Comparison of ENCODE assay signal across 8 cellular contexts in genomic region chr5:155728146-155728856, GRCh38.
DNase-seq lines count a peak whose midpoint lies in the region; ATAC-seq and TF ChIP-seq lines count a peak whose summit lies in the region.

No MANE protein-coding gene starts in this region.

- no peak overlapping the region for H3K4ac ChIP-seq in neuronal stem cell (ENCODE audit: low read length)

- H3K36me3 Mint-ChIP-seq in stimulated activated memory B cell treated with anti-CD40 and anti-IgM and Interleukin-4, amounts not matched to agents 10 μg/mL and 1 μg/mL and 100 μg/mL, for 72 hours = no peaks in the 10 kb centered on the region

- H4K91ac ChIP-seq in neuronal stem cell (ENCODE audit: low read depth, low read length, poor library complexity) = no peak overlapping the region

- H3K36me3 ChIP-seq in neuronal stem cell (replicated peaks in 1 of 2; ENCODE audit: control insufficient read depth in 2 of 2, insufficient read depth in 2 of 2, low read length in 2 of 2) = no peaks in the 10 kb centered on the region

- peak overlapping the region; percentile 82 for H3K9ac ChIP-seq in neuronal stem cell (ENCODE audit: low read depth, low read length, poor library complexity)

- no peaks in the 10 kb centered on the region for H3K9me3 ChIP-seq in neuronal stem cell (replicated peaks in 1 of 2; ENCODE audit: control insufficient read depth in 2 of 2, insufficient read depth in 1 of 2, low read depth in 1 of 2, low read length in 2 of 2)

- H3K23ac ChIP-seq in neuronal stem cell (ENCODE audit: low read depth, low read length, poor library complexity) = peak overlapping the region; percentile 62

- peaks cover 5% of the 10 kb centered on the region for H3K9me3 Mint-ChIP-seq in stimulated activated memory B cell treated with anti-CD40 and anti-IgM and Interleukin-4, amounts not matched to agents 10 μg/mL and 1 μg/mL and 100 μg/mL, for 72 hours

- H3K4me1 ChIP-seq in neuronal stem cell (ENCODE audit: control insufficient read depth in 2 of 2, insufficient read depth in 1 of 2, low read depth in 1 of 2, low read length in 2 of 2) = peaks cover 0 to 2% of the 10 kb centered on the region in 2 donors

- H3K27ac ChIP-seq in neuronal stem cell (replicated peaks; ENCODE audit: low read length) = no peak overlapping the region

- DNase-seq in GM04503 (ENCODE audit: low read depth) (peak; percentile 15), head of caudate nucleus (peak; percentile 2 to 86 (median 64)), neuronal stem cell (ENCODE audit: low spot score) (peak; percentile 52), GM20000 (ENCODE audit: low spot score) (no peak), NK-92 (lab: John Stamatoyannopoulos, UW; ENCODE audit: unreplicated experiment) (no peak)

- H2BK15ac ChIP-seq in neuronal stem cell (ENCODE audit: low read length) = no peak overlapping the region

- H3K4me2 ChIP-seq in neuronal stem cell (ENCODE audit: insufficient read depth, low read length, poor library complexity, severe bottlenecking) = peak overlapping the region; percentile 91

- no peak overlapping the region for H4K8ac ChIP-seq in neuronal stem cell (ENCODE audit: low read depth, low read length)

- H3K4me1 Mint-ChIP-seq in stimulated activated memory B cell treated with anti-CD40 and anti-IgM and Interleukin-4, amounts not matched to agents 10 μg/mL and 1 μg/mL and 100 μg/mL, for 72 hours = no peaks in the 10 kb centered on the region

- peak overlapping the region; percentile 90 for H3K14ac ChIP-seq in neuronal stem cell (ENCODE audit: low read length)

- H3K27ac Mint-ChIP-seq in stimulated activated memory B cell treated with anti-CD40 and anti-IgM and Interleukin-4, amounts not matched to agents 10 μg/mL and 1 μg/mL and 100 μg/mL, for 72 hours = no peak overlapping the region

- H2BK5ac ChIP-seq in neuronal stem cell (ENCODE audit: low read length) = no peak overlapping the region

- no peaks in the 10 kb centered on the region for H3K79me1 ChIP-seq in neuronal stem cell (ENCODE audit: low read depth, low read length)

- H3K4me3 ChIP-seq in WI38 (ENCODE audit: low read depth, low read length) = peak overlapping the region; percentile 42
- H3K4me3 ChIP-seq in neuronal stem cell (ENCODE audit: low read length in 2 of 2) = peak overlapping the region; percentile 26 to 77

- no CpG with 5 or more reads among the region's 83 CpGs for WGBS in neuronal stem cell (ENCODE audit: extremely low coverage in 2 of 2, insufficient read length in 2 of 2, insufficient replicate concordance in 1 of 2), 2 donors

- TF ChIP-seq CTCF in WI38 (IDR thresholded peaks at IDR 0.05; ENCODE audit: low read depth, low read length) (no peak), GM20000 (IDR thresholded peaks at IDR 0.05; ENCODE audit: extremely low read depth, missing control alignments) (no peak)

- H2AK5ac ChIP-seq in neuronal stem cell (ENCODE audit: low read depth, low read length) = no peak overlapping the region

- H2AFZ ChIP-seq in neuronal stem cell (ENCODE audit: low read length) = peak overlapping the region; percentile 85

- no peak overlapping the region for H3K18ac ChIP-seq in neuronal stem cell (ENCODE audit: low read length)

- intact Hi-C loops in head of caudate nucleus (cut with DNase I) = no loop called here

- peaks cover 16 to 74% (median 63%) of the 10 kb centered on the region in 3 experiments for H3K27me3 ChIP-seq in neuronal stem cell (ENCODE audit: control insufficient read depth in 3 of 3, insufficient read depth in 3 of 3, low read depth in 1 of 3, low read length in 3 of 3)

- H3K27me3 Mint-ChIP-seq in stimulated activated memory B cell treated with anti-CD40 and anti-IgM and Interleukin-4, amounts not matched to agents 10 μg/mL and 1 μg/mL and 100 μg/mL, for 72 hours = peaks cover 50% of the 10 kb centered on the region

- no peak overlapping the region for H2BK120ac ChIP-seq in neuronal stem cell (ENCODE audit: low read depth, low read length)

- H2BK12ac ChIP-seq in neuronal stem cell (ENCODE audit: low read length) = no peak overlapping the region

- ATAC-seq in stimulated activated memory B cell treated with anti-CD40 and anti-IgM and Interleukin-4, amounts not matched to agents 10 μg/mL and 1 μg/mL and 100 μg/mL, for 72 hours = no peak
- ATAC-seq in GM21717 (IDR thresholded peaks at IDR 0.05; ENCODE audit: unreplicated experiment) = no peak

- no peak overlapping the region for H3K4me3 Mint-ChIP-seq in stimulated activated memory B cell treated with anti-CD40 and anti-IgM and Interleukin-4, amounts not matched to agents 10 μg/mL and 1 μg/mL and 100 μg/mL, for 72 hours

Comparison
In these comparisons a context has a peak if more than half of its experiments do, and no peak if none do; other contexts are left out.
1. DNase-seq: peak in GM04503 (single experiment), head of caudate nucleus (42 of 42) and neuronal stem cell (single experiment); none in GM20000 (single experiment) and NK-92 (single experiment).